17 cellular contexts compared by ENCODE assay signal in genomic region chr6:116562019-116562403, GRCh38. TPM values are rescaled to one million over a fixed set of nuclear protein-coding genes. Genes with fewer than 3 reads are reported as not detected.
"Had no signal": no experiment of that assay in that cellular context is flagged by ENCODE, and none has a peak within 500 bp of the region (broad histone marks: within the 10 kb centered on the region; RNA-seq: fewer than 3 reads in every experiment).

No MANE protein-coding gene starts in this region.

- H3K9ac ChIP-seq: SK-N-SH had no signal

- H3K4me1 ChIP-seq: Peyer's patch had no signal

- H3K4me1 Mint-ChIP-seq: activated naive CD4-positive, alpha-beta T cell treated with anti-CD3 and anti-CD28 coated beads, Interleukin-2, amount 10 ng/mL, durations not matched to agents 7 days and 5 days had no signal

- H3K27ac ChIP-seq: Peyer's patch, RWPE1, SJCRH30, WERI-Rb-1 had no signal

- DNase-seq: NCI-H1417 treated with DMSO at 0.1 percent for 48 hours, NCI-H510A had no signal

- H3K9me3 ChIP-seq: adrenal gland, MG63, Peyer's patch, SJCRH30, SK-N-SH had no signal

- H3K27me3 ChIP-seq: adrenal gland, Peyer's patch, SJCRH30 had no signal

- H3K9me3 Mint-ChIP-seq: activated CD8-positive, alpha-beta T cell treated with anti-CD3 and anti-CD28 coated beads for 36 hours; activated naive CD4-positive, alpha-beta T cell treated with anti-CD3 and anti-CD28 coated beads, Interleukin-2, amount 10 ng/mL, durations not matched to agents 7 days and 5 days; activated naive CD8-positive, alpha-beta T cell treated with anti-CD3 and anti-CD28 coated beads for 36 hours; activated T-cell treated with anti-CD3 and anti-CD28 coated beads, Interleukin-2, amount 50 U/mL, for 72 hours; activated T-helper 2 cell treated with anti-CD3 and anti-CD28 coated beads, Interferon-gamma antibody, Interleukin-2, Interleukin-4, amounts not matched to agents 10 μg/mL and 5 μg/mL and 100 μg/mL, durations not matched to agents 14 hours and 24 hours and 36 hours had no signal

- H3K4me3 Mint-ChIP-seq: activated CD4-positive, alpha-beta T cell treated with anti-CD3 and anti-CD28 coated beads for 36 hours; activated CD8-positive, alpha-beta T cell treated with anti-CD3 and anti-CD28 coated beads for 36 hours; activated naive CD4-positive, alpha-beta T cell treated with anti-CD3 and anti-CD28 coated beads, Interleukin-2, amount 10 ng/mL, durations not matched to agents 7 days and 5 days; activated naive CD8-positive, alpha-beta T cell treated with anti-CD3 and anti-CD28 coated beads for 36 hours; activated T-cell treated with anti-CD3 and anti-CD28 coated beads, Interleukin-2, amount 50 U/mL, for 72 hours had no signal

- H3K27ac Mint-ChIP-seq: activated CD4-positive, alpha-beta T cell treated with anti-CD3 and anti-CD28 coated beads for 36 hours; activated CD8-positive, alpha-beta T cell treated with anti-CD3 and anti-CD28 coated beads for 36 hours; activated naive CD4-positive, alpha-beta T cell treated with anti-CD3 and anti-CD28 coated beads, Interleukin-2, amount 10 ng/mL, durations not matched to agents 7 days and 5 days; activated naive CD8-positive, alpha-beta T cell treated with anti-CD3 and anti-CD28 coated beads for 36 hours; activated T-cell treated with anti-CD3 and anti-CD28 coated beads, Interleukin-2, amount 50 U/mL, for 72 hours; activated T-helper 2 cell treated with anti-CD3 and anti-CD28 coated beads, Interferon-gamma antibody, Interleukin-2, Interleukin-4, amounts not matched to agents 10 μg/mL and 5 μg/mL and 100 μg/mL, durations not matched to agents 14 hours and 24 hours and 36 hours had no signal

- H3K4me2 ChIP-seq: SK-N-SH had no signal

- H3K4me3 ChIP-seq: adrenal gland, MG63, SJCRH30 had no signal

- H3K36me3 ChIP-seq: adrenal gland, MG63, Peyer's patch, SJCRH30, WERI-Rb-1 had no signal

RNA-seq across cellular contexts. Expression of gene CALHM4, which starts 8.5 kb away (rescaled TPM):
- total RNA-seq: activated CD4-positive, alpha-beta T cell treated with anti-CD3 and anti-CD28 coated beads for 36 hours; activated CD8-positive, alpha-beta T cell treated with anti-CD3 and anti-CD28 coated beads for 36 hours; activated naive CD8-positive, alpha-beta T cell treated with anti-CD3 and anti-CD28 coated beads for 36 hours; activated T-cell treated with anti-CD3 and anti-CD28 coated beads, Interleukin-2, amount 50 U/mL, for 72 hours; activated T-helper 2 cell treated with anti-CD3 and anti-CD28 coated beads, Interferon-gamma antibody, Interleukin-2, Interleukin-4, amounts not matched to agents 10 μg/mL and 5 μg/mL and 100 μg/mL, durations not matched to agents 14 hours and 24 hours and 36 hours; adrenal gland; Peyer's patch; Right ventricle myocardium superior; SJCRH30; T-helper 2 cell treated with Interferon-gamma antibody and Interleukin-4, amounts not matched to agents 100 ng/mL and 5 ng/mL, for 36 hours had no signal
- polyA plus RNA-seq: adrenal gland, SK-N-SH had no signal

RNA-seq across cellular contexts. Expression of gene TRAPPC3L, which starts 16.5 kb away (rescaled TPM):
- total RNA-seq: activated CD4-positive, alpha-beta T cell treated with anti-CD3 and anti-CD28 coated beads for 36 hours; activated CD8-positive, alpha-beta T cell treated with anti-CD3 and anti-CD28 coated beads for 36 hours; activated naive CD8-positive, alpha-beta T cell treated with anti-CD3 and anti-CD28 coated beads for 36 hours; activated T-cell treated with anti-CD3 and anti-CD28 coated beads, Interleukin-2, amount 50 U/mL, for 72 hours; activated T-helper 2 cell treated with anti-CD3 and anti-CD28 coated beads, Interferon-gamma antibody, Interleukin-2, Interleukin-4, amounts not matched to agents 10 μg/mL and 5 μg/mL and 100 μg/mL, durations not matched to agents 14 hours and 24 hours and 36 hours; Peyer's patch; SJCRH30; T-helper 2 cell treated with Interferon-gamma antibody and Interleukin-4, amounts not matched to agents 100 ng/mL and 5 ng/mL, for 36 hours had no signal

RNA-seq across cellular contexts. Expression of gene CALHM5, which starts 50.6 kb away (rescaled TPM):
- total RNA-seq: activated CD4-positive, alpha-beta T cell treated with anti-CD3 and anti-CD28 coated beads for 36 hours; activated CD8-positive, alpha-beta T cell treated with anti-CD3 and anti-CD28 coated beads for 36 hours; activated naive CD8-positive, alpha-beta T cell treated with anti-CD3 and anti-CD28 coated beads for 36 hours; activated T-cell treated with anti-CD3 and anti-CD28 coated beads, Interleukin-2, amount 50 U/mL, for 72 hours; activated T-helper 2 cell treated with anti-CD3 and anti-CD28 coated beads, Interferon-gamma antibody, Interleukin-2, Interleukin-4, amounts not matched to agents 10 μg/mL and 5 μg/mL and 100 μg/mL, durations not matched to agents 14 hours and 24 hours and 36 hours; T-helper 2 cell treated with Interferon-gamma antibody and Interleukin-4, amounts not matched to agents 100 ng/mL and 5 ng/mL, for 36 hours had no signal

RNA-seq across cellular contexts. Expression of gene RSPH4A, which starts 54.3 kb away (rescaled TPM):
- total RNA-seq: Right ventricle myocardium superior had no signal
